ENCODE assay signal across 1 cellular context in genomic region chr5:102759289-102759688, GRCh38.
TF ChIP-seq lines count a peak whose summit lies in the region.

No MANE protein-coding gene starts in this region.

TF ChIP-seq in IMR-90, 13 proteins besides CTCF, POLR2A, EP300 and RAD21:
- TF ChIP-seq RCOR1 (IDR thresholded peaks at IDR 0.05; ENCODE audit: insufficient replicate concordance, low read length) (no peak), MXI1 (IDR thresholded peaks at IDR 0.05; ENCODE audit: borderline replicate concordance, low read depth, low read length) (no peak), NFE2L2 (IDR thresholded peaks at IDR 0.05; ENCODE audit: low read depth, low read length) (no peak), MAZ (IDR thresholded peaks at IDR 0.05; ENCODE audit: borderline replicate concordance, low read depth, low read length) (no peak), CEBPB (IDR thresholded peaks at IDR 0.05; ENCODE audit: low read depth, low read length) (no peak), SMC3 (IDR thresholded peaks at IDR 0.05; ENCODE audit: low read depth, low read length) (no peak), BHLHE40 (IDR thresholded peaks at IDR 0.05; ENCODE audit: low read depth, low read length) (no peak), CHD1 (IDR thresholded peaks at IDR 0.05; ENCODE audit: low read depth, low read length) (no peak), FOS (IDR thresholded peaks at IDR 0.05; ENCODE audit: low read depth, low read length) (no peak), MAFK (IDR thresholded peaks at IDR 0.05; ENCODE audit: low read depth, low read length) (no peak)
- TF ChIP-seq, protein P1, sequence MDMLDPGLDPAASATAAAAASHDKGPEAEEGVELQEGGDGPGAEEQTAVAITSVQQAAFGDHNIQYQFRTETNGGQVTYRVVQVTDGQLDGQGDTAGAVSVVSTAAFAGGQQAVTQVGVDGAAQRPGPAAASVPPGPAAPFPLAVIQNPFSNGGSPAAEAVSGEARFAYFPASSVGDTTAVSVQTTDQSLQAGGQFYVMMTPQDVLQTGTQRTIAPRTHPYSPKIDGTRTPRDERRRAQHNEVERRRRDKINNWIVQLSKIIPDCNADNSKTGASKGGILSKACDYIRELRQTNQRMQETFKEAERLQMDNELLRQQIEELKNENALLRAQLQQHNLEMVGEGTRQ (IDR thresholded peaks at IDR 0.05; ENCODE audit: low read depth, low read length), result no peak
- TF ChIP-seq, protein P2, sequence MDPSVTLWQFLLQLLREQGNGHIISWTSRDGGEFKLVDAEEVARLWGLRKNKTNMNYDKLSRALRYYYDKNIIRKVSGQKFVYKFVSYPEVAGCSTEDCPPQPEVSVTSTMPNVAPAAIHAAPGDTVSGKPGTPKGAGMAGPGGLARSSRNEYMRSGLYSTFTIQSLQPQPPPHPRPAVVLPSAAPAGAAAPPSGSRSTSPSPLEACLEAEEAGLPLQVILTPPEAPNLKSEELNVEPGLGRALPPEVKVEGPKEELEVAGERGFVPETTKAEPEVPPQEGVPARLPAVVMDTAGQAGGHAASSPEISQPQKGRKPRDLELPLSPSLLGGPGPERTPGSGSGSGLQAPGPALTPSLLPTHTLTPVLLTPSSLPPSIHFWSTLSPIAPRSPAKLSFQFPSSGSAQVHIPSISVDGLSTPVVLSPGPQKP (IDR thresholded peaks at IDR 0.05; ENCODE audit: borderline replicate concordance, low read depth, low read length), result no peak
